Comparison of ENCODE assay signal across 8 cellular contexts in the genomic region with DNA sequence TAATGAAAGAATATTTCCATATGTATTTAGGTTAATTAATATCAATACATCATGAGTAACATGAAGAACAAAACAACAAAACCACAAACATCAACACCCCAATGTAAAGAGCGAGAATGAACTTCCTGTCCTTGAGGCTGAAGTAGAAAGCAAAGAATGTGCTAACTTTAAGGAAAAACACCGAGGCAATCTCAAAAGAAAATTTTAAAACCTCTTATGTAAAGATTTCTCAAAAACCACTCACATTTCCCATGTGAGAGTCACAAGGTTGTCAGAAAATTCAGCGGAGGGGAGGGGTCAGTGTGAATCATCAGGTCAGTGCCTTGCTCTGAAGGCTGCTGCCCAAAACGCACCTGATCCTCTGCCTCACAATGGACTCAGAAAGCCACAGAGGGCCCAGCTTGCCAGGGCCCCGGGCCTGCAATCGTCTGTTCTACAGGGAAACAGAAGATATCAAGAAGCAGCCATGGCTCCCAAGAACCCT. TPM values are rescaled to one million over a fixed set of nuclear protein-coding genes. Genes with fewer than 3 reads are reported as not detected.
DNase-seq lines count a peak whose midpoint lies in the region; ATAC-seq and TF ChIP-seq lines count a peak whose summit lies in the region.

No MANE protein-coding gene starts in this region.

- peaks cover 42% of the 10 kb centered on the region for H3K4me1 Mint-ChIP-seq in activated CD8-positive, alpha-beta T cell treated with anti-CD3 and anti-CD28 coated beads, Interleukin-2, amount 10 ng/mL, durations not matched to agents 7 days and 5 days (ENCODE audit: low read depth)

- H3K4me3 ChIP-seq in foreskin fibroblast (ENCODE audit: low read depth in 1 of 2, low read length in 2 of 2) = no peak overlapping the region

- CTCF ChIA-PET in activated CD8-positive, alpha-beta T cell treated with anti-CD3 and anti-CD28 coated beads, Interleukin-2, amount 10 ng/mL, durations not matched to agents 7 days and 5 days (lab: Charles Lee) = interaction anchor here (1.2 kb wide), 1 partner anchor 58 kb away, joined by 4 read pairs; no protein-coding TSS in a partner anchor

- H3K4me3 Mint-ChIP-seq in activated CD8-positive, alpha-beta T cell treated with anti-CD3 and anti-CD28 coated beads, Interleukin-2, amount 10 ng/mL, durations not matched to agents 7 days and 5 days = peak overlapping the region; percentile 46

- TF ChIP-seq CTCF in foreskin fibroblast (IDR thresholded peaks at IDR 0.05; ENCODE audit: low read depth, low read length) = no peak

- TF ChIP-seq POLR2A in erythroblast (IDR thresholded peaks at IDR 0.05; ENCODE audit: low read length) = no peak

- ATAC-seq in activated CD8-positive, alpha-beta T cell treated with anti-CD3 and anti-CD28 coated beads, Interleukin-2, amount 10 ng/mL, durations not matched to agents 7 days and 5 days = peak; percentile 75
- ATAC-seq in GM21528 (IDR thresholded peaks at IDR 0.05; ENCODE audit: low FRiP score, unreplicated experiment) = no peak

- no peaks in the 10 kb centered on the region for H3K9me3 Mint-ChIP-seq in activated CD8-positive, alpha-beta T cell treated with anti-CD3 and anti-CD28 coated beads, Interleukin-2, amount 10 ng/mL, durations not matched to agents 7 days and 5 days (ENCODE audit: insufficient read depth)

- DNase-seq in HPDE6-E6E7 (ENCODE audit: extremely low spot score) (peak; percentile 58), foreskin fibroblast (peak; percentile 54 to 67), NCI-H510A treated with DMSO at 0.1 percent for 48 hours (lab: John Stamatoyannopoulos, UW) (no peak), erythroblast (lab: John Stamatoyannopoulos, UW) (no peak), DMS53 treated with DMSO at 0.1 percent for 48 hours (lab: John Stamatoyannopoulos, UW; ENCODE audit: unreplicated experiment) (no peak)
- peak; percentile 46 for DNase-seq in activated CD8-positive, alpha-beta T cell treated with anti-CD3 and anti-CD28 coated beads, Interleukin-2, amount 10 ng/mL, durations not matched to agents 7 days and 5 days
- peak; percentile 29 for DNase-seq in stimulated activated CD4-positive, alpha-beta T cell treated with anti-CD3 and anti-CD28 coated beads, Interleukin-4, amount 100 ng/mL, for 24 hours

- H3K27me3 Mint-ChIP-seq in activated CD8-positive, alpha-beta T cell treated with anti-CD3 and anti-CD28 coated beads, Interleukin-2, amount 10 ng/mL, durations not matched to agents 7 days and 5 days (ENCODE audit: low read depth) = no peaks in the 10 kb centered on the region

- H3K36me3 Mint-ChIP-seq in activated CD8-positive, alpha-beta T cell treated with anti-CD3 and anti-CD28 coated beads, Interleukin-2, amount 10 ng/mL, durations not matched to agents 7 days and 5 days (ENCODE audit: low read depth) = peaks cover 50% of the 10 kb centered on the region

- peak overlapping the region; percentile 85 for H3K27ac Mint-ChIP-seq in activated CD8-positive, alpha-beta T cell treated with anti-CD3 and anti-CD28 coated beads, Interleukin-2, amount 10 ng/mL, durations not matched to agents 7 days and 5 days

- POLR2A ChIA-PET in activated CD8-positive, alpha-beta T cell treated with anti-CD3 and anti-CD28 coated beads, Interleukin-2, amount 10 ng/mL, durations not matched to agents 7 days and 5 days (lab: Charles Lee) = interaction anchor here (1.6 kb wide), 1 partner anchor 11 kb away, joined by 8 read pairs; no protein-coding TSS in a partner anchor

RNA-seq across cellular contexts. Expression of a gene that starts 12.3 kb away (rescaled TPM):
- 10 to 100 TPM; 34.6 to 35.0 TPM for total RNA-seq in activated CD8-positive, alpha-beta T cell treated with anti-CD3 and anti-CD28 coated beads, Interleukin-2, amount 10 ng/mL, durations not matched to agents 7 days and 5 days

Comparison
In these comparisons a context has a peak if more than half of its experiments do, and no peak if none do; other contexts are left out.
1. DNase-seq: peak in HPDE6-E6E7 (single experiment), activated CD8-positive, alpha-beta T cell treated with anti-CD3 and anti-CD28 coated beads, Interleukin-2, amount 10 ng/mL, durations not matched to agents 7 days and 5 days (single experiment), foreskin fibroblast (2 of 2) and stimulated activated CD4-positive, alpha-beta T cell treated with anti-CD3 and anti-CD28 coated beads, Interleukin-4, amount 100 ng/mL, for 24 hours (single experiment); none in NCI-H510A treated with DMSO at 0.1 percent for 48 hours (single experiment), erythroblast (0 of 2) and DMS53 treated with DMSO at 0.1 percent for 48 hours (single experiment).